In genomic region chr10:5492322-5492855, GRCh38 we compare ENCODE assay signal across 2 cellular contexts.
A peak's percentile ranks its signal among the peaks of the same experiment; 100 is the strongest.
TF ChIP-seq lines count a peak whose summit lies in the region.

No MANE protein-coding gene starts in this region.

TF ChIP-seq in GM23338, 12 proteins besides CTCF, POLR2A, EP300 and RAD21:
- no peak for TF ChIP-seq REST (IDR thresholded peaks at IDR 0.05; ENCODE audit: unreplicated experiment)
- TF ChIP-seq ZNF331 (CRISPR knock-in tag; IDR thresholded peaks at IDR 0.05; ENCODE audit: low read depth), result peak; percentile 93

TF ChIP-seq in H1, 55 proteins besides CTCF, POLR2A, EP300 and RAD21:
- TF ChIP-seq KDM1A (IDR thresholded peaks at IDR 0.05; ENCODE audit: borderline replicate concordance, low read length) (no peak), SIX5 (IDR thresholded peaks at IDR 0.05; ENCODE audit: low read depth, low read length) (no peak), CTBP2 (IDR thresholded peaks at IDR 0.05; ENCODE audit: borderline replicate concordance, insufficient read depth, insufficient read length, low read length) (no peak), E2F6 (IDR thresholded peaks at IDR 0.05) (no peak), RXRA (IDR thresholded peaks at IDR 0.05; ENCODE audit: insufficient read depth, low read depth, low read length) (no peak), CHD7 (IDR thresholded peaks at IDR 0.05; ENCODE audit: insufficient replicate concordance, low read length) (no peak), KDM5A (IDR thresholded peaks at IDR 0.05; ENCODE audit: low read length) (no peak), SAP30 (IDR thresholded peaks at IDR 0.05; ENCODE audit: insufficient read depth, insufficient replicate concordance, low read length) (no peak), CEBPB (IDR thresholded peaks at IDR 0.05; ENCODE audit: low read depth, low read length) (no peak), NANOG (IDR thresholded peaks at IDR 0.05; ENCODE audit: insufficient read depth, low read depth, low read length, poor library complexity, severe bottlenecking) (no peak), ATF2 (IDR thresholded peaks at IDR 0.05; ENCODE audit: low read length) (no peak), TEAD4 (IDR thresholded peaks at IDR 0.05; ENCODE audit: low read depth, low read length) (no peak), HDAC6 (IDR thresholded peaks at IDR 0.05; ENCODE audit: low read depth, low read length) (no peak)
